Comparison of ENCODE assay signal across 12 cellular contexts in genomic region chr3:49296781-49297420, GRCh38. TPM values are rescaled to one million over a fixed set of nuclear protein-coding genes. Genes with fewer than 3 reads are reported as not detected.
DNase-seq lines count a peak whose midpoint lies in the region; ATAC-seq and TF ChIP-seq lines count a peak whose summit lies in the region.
"Had no signal": no experiment of that assay in that cellular context is flagged by ENCODE, and none has a peak within 500 bp of the region (broad histone marks: within the 10 kb centered on the region; RNA-seq: fewer than 3 reads in every experiment).

No MANE protein-coding gene starts in this region.

- DNase-seq in GM23248 (peak; percentile 41), astrocyte of the spinal cord (ENCODE audit: low read depth, low spot score) (peak; percentile 8), cardiac muscle cell (ENCODE audit: low read depth in 1 of 2, low spot score in 1 of 2) (no peak), sciatic nerve (ENCODE audit: low spot score) (peak; percentile 67), COLO668 (lab: John Stamatoyannopoulos, UW; ENCODE audit: unreplicated experiment) (no peak)
- no peak for DNase-seq in activated CD8-positive, alpha-beta memory T cell treated with anti-CD3 and anti-CD28 coated beads for 24 hours
- DNase-seq: activated T-cell treated with anti-CD3 and anti-CD28 coated beads, Interleukin-2, amount 50 U/mL, for 48 hours; DND-41; NCI-H2227 treated with DMSO at 0.1 percent for 48 hours; SW 1271 had no signal

- intact Hi-C loops in sciatic nerve (cut with DNase I), result loop anchor here (1.0 kb wide), 1 partner anchor 19 kb away; no protein-coding TSS in a partner anchor

- no peak overlapping the region for H2AFZ ChIP-seq in GM23248

- H3K36me3 ChIP-seq in GM23248 (ENCODE audit: low read depth) (peaks cover 66% of the 10 kb centered on the region), cardiac muscle cell (peaks cover 73% of the 10 kb centered on the region)

- peaks cover 7% of the 10 kb centered on the region; the same call in 1 of the 2 replicates for H3F3A ChIP-seq in GM23248 (ENCODE audit: insufficient read depth)

- no peak overlapping the region for H3K4me3 ChIP-seq in GM23248
- H3K4me3 ChIP-seq in astrocyte of the spinal cord (ENCODE audit: low read depth, low read length), result no peak overlapping the region
- H3K4me3 ChIP-seq in cardiac muscle cell, result no peak overlapping the region

- H3K9ac ChIP-seq in GM23248, result no peak overlapping the region

- in situ Hi-C loops in GM23248 (cut with MboI), result no loop called here
- in situ Hi-C loops in astrocyte of the spinal cord (cut with HindIII; ENCODE audit: low sequenced_read_pairs), result no loop called here

- H3K9me3 ChIP-seq in GM23248 (ENCODE audit: low read depth), result no peaks in the 10 kb centered on the region
- no peaks in the 10 kb centered on the region for H3K9me3 ChIP-seq in cardiac muscle cell (ENCODE audit: low read depth)

- H3K9me2 ChIP-seq in GM23248 (ENCODE audit: insufficient read depth), result no peaks in the 10 kb centered on the region

- no peak for TF ChIP-seq CTCF in astrocyte of the spinal cord (IDR thresholded peaks at IDR 0.05; ENCODE audit: low read depth, low read length)
- TF ChIP-seq CTCF in cardiac muscle cell (IDR thresholded peaks at IDR 0.05; ENCODE audit: low read depth, low read length), result no peak

- 82 to 84% methylated on average over 2 of the region's 2 CpGs for WGBS in GM23248 (ENCODE audit: low coverage in 1 of 2, low lambda C conversion rate in 2 of 2, missing lambda C conversion rate in 2 of 2), 2 experiments

- H4K20me1 ChIP-seq in GM23248 (ENCODE audit: insufficient read depth), result no peaks in the 10 kb centered on the region

- peak overlapping the region; percentile 9; the same call in 1 of the 2 replicates for H3K27ac ChIP-seq in GM23248
- H3K27ac ChIP-seq in cardiac muscle cell, result peak overlapping the region; percentile 63

- H3K4me2 ChIP-seq in GM23248 (ENCODE audit: unreplicated experiment), result no peak overlapping the region

- H3K27me3 ChIP-seq in GM23248 (replicated peaks; ENCODE audit: insufficient read depth) (no peaks in the 10 kb centered on the region), cardiac muscle cell (no peaks in the 10 kb centered on the region)

- peaks cover 9% of the 10 kb centered on the region; the same call in 1 of the 2 replicates for H3K79me2 ChIP-seq in GM23248 (ENCODE audit: insufficient read depth)

- 0 out of 2 replicates have a peak, but pooled peaks cover 3% of the 10 kb centered on the region for H3K4me1 ChIP-seq in GM23248 (ENCODE audit: insufficient read depth)
- H3K4me1 ChIP-seq in cardiac muscle cell (ENCODE audit: low read depth), result no peaks in the 10 kb centered on the region

- ATAC-seq in sciatic nerve, result peak; percentile 78
- ATAC-seq in SK-N-SH treated with all-trans-retinoic acid at 6 μM for 48 hours, result no peak
- ATAC-seq in HG02870 (IDR thresholded peaks at IDR 0.05; ENCODE audit: unreplicated experiment), result no peak

TF ChIP-seq in SK-N-SH treated with all-trans-retinoic acid at 6 μM for 48 hours, 23 proteins besides CTCF, POLR2A, EP300 and RAD21:
- no peak for TF ChIP-seq ZNF565 (CRISPR knock-in tag; conservative IDR thresholded peaks at IDR 0.05; ENCODE audit: low read depth)
- no peak for TF ChIP-seq TSHZ2 (CRISPR knock-in tag; IDR thresholded peaks at IDR 0.05)
- TF ChIP-seq ARNTL (CRISPR knock-in tag; IDR thresholded peaks at IDR 0.05; ENCODE audit: borderline replicate concordance, low read depth), result no peak
- no peak for TF ChIP-seq GLIS3 (CRISPR knock-in tag; IDR thresholded peaks at IDR 0.05)
- TF ChIP-seq OSR1 (CRISPR knock-in tag; IDR thresholded peaks at IDR 0.05), result no peak
- no peak for TF ChIP-seq CREB5 (CRISPR knock-in tag; IDR thresholded peaks at IDR 0.05; ENCODE audit: low read depth)
- no peak for TF ChIP-seq ZC3H10 (CRISPR knock-in tag; IDR thresholded peaks at IDR 0.05)
- no peak for TF ChIP-seq ZNF70 (CRISPR knock-in tag; IDR thresholded peaks at IDR 0.05)
- no peak for TF ChIP-seq CSDC2 (CRISPR knock-in tag; IDR thresholded peaks at IDR 0.05)
- TF ChIP-seq ZNF8 (CRISPR knock-in tag; IDR thresholded peaks at IDR 0.05), result no peak
- no peak for TF ChIP-seq ESRRG (CRISPR knock-in tag; IDR thresholded peaks at IDR 0.05)
- TF ChIP-seq ZFP30 (CRISPR knock-in tag; IDR thresholded peaks at IDR 0.05), result no peak
- no peak for TF ChIP-seq TOX (CRISPR knock-in tag; IDR thresholded peaks at IDR 0.05; ENCODE audit: borderline replicate concordance)

RNA-seq across cellular contexts. Expression of gene C3orf62, which starts 19.9 kb away (rescaled TPM):
- 0.25 and 2.9 TPM in 2 replicates for total RNA-seq in GM23248 (2014; rRNA removed; shearing (Covaris generic))
- polyA plus RNA-seq in GM23248 (2016; fragmentation: Nextera tagmentation; extraction: Ambion mirVana), result 1.5 and 1.6 TPM in 2 replicates
- total RNA-seq in cardiac muscle cell, result 2.9 and 4.1 TPM in 2 replicates
- polyA plus RNA-seq in cardiac muscle cell, result 5.3 and 7.6 TPM in 2 replicates
- total RNA-seq in sciatic nerve, result 6.7 TPM

RNA-seq across cellular contexts. Expression of gene USP4, which starts 43.0 kb away (rescaled TPM):
- total RNA-seq in GM23248 (2014; rRNA removed; shearing (Covaris generic)), result 11.2 and 17.6 TPM in 2 replicates
- 47.6 and 50.9 TPM in 2 replicates for polyA plus RNA-seq in GM23248 (2016; fragmentation: Nextera tagmentation; extraction: Ambion mirVana)
- total RNA-seq in cardiac muscle cell, result 11.2 and 22.7 TPM in 2 replicates
- polyA plus RNA-seq in cardiac muscle cell, result 30.1 and 55.1 TPM in 2 replicates
- 83.2 TPM for total RNA-seq in sciatic nerve

Comparison
In these comparisons a context has a peak if more than half of its experiments do, and no peak if none do; other contexts are left out.
1. DNase-seq: peak in GM23248 (single experiment), astrocyte of the spinal cord (single experiment) and sciatic nerve (single experiment); none in cardiac muscle cell (0 of 2), COLO668 (single experiment) and activated CD8-positive, alpha-beta memory T cell treated with anti-CD3 and anti-CD28 coated beads for 24 hours (single experiment).